In the genomic region with DNA sequence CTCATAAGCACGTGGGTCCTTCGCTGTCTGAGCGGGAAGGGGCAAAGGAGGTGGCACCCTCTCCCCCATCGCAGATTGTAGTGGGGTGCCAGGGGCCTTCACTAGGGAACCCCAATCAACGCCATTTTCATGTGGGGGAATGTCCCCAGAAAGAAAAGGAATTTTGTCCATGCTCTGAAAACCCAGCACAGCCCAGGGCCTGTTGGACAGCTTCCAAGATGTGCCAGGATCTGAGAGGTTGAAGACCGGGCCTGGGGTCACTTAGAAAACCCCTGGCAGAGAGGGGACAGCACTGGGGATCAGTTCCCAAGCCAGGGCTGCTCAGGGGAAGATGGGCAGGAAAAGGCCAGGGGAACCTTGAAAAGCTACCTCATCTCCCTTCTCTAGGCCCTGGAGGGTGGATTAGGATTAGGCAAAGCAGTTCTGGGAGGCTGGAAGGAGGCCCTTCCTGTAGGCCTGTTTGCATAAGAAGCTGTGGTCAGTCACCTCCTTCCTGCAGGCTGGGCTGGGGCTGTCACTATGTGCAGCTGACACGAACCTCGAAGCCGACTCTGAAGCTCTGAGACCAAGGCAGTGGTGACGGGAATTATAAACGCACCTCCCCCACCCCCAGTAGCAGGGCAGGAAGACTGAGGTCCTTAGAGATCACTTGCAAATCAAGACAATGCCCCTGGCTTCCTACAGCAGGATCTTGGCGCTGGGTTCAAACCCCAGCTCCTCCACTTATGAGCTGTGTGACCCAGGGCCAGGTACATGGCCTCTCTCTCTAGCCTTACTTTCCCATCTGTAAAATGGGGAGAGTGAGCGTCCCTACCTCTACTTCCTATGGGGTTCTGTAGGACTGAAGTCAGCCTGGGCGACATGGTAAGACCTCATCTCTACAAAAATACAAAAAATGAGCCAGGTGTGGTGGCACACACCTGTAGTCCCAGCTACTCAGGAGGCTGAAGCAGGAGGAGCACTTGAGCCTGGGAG, we compare ENCODE assay signal across 1 cellular context.
TF ChIP-seq lines count a peak whose summit lies in the region.

No MANE protein-coding gene starts in this region.

TF ChIP-seq in GM23338, 12 proteins besides CTCF, POLR2A, EP300 and RAD21 (continued from another document):
- TF ChIP-seq, protein P1, sequence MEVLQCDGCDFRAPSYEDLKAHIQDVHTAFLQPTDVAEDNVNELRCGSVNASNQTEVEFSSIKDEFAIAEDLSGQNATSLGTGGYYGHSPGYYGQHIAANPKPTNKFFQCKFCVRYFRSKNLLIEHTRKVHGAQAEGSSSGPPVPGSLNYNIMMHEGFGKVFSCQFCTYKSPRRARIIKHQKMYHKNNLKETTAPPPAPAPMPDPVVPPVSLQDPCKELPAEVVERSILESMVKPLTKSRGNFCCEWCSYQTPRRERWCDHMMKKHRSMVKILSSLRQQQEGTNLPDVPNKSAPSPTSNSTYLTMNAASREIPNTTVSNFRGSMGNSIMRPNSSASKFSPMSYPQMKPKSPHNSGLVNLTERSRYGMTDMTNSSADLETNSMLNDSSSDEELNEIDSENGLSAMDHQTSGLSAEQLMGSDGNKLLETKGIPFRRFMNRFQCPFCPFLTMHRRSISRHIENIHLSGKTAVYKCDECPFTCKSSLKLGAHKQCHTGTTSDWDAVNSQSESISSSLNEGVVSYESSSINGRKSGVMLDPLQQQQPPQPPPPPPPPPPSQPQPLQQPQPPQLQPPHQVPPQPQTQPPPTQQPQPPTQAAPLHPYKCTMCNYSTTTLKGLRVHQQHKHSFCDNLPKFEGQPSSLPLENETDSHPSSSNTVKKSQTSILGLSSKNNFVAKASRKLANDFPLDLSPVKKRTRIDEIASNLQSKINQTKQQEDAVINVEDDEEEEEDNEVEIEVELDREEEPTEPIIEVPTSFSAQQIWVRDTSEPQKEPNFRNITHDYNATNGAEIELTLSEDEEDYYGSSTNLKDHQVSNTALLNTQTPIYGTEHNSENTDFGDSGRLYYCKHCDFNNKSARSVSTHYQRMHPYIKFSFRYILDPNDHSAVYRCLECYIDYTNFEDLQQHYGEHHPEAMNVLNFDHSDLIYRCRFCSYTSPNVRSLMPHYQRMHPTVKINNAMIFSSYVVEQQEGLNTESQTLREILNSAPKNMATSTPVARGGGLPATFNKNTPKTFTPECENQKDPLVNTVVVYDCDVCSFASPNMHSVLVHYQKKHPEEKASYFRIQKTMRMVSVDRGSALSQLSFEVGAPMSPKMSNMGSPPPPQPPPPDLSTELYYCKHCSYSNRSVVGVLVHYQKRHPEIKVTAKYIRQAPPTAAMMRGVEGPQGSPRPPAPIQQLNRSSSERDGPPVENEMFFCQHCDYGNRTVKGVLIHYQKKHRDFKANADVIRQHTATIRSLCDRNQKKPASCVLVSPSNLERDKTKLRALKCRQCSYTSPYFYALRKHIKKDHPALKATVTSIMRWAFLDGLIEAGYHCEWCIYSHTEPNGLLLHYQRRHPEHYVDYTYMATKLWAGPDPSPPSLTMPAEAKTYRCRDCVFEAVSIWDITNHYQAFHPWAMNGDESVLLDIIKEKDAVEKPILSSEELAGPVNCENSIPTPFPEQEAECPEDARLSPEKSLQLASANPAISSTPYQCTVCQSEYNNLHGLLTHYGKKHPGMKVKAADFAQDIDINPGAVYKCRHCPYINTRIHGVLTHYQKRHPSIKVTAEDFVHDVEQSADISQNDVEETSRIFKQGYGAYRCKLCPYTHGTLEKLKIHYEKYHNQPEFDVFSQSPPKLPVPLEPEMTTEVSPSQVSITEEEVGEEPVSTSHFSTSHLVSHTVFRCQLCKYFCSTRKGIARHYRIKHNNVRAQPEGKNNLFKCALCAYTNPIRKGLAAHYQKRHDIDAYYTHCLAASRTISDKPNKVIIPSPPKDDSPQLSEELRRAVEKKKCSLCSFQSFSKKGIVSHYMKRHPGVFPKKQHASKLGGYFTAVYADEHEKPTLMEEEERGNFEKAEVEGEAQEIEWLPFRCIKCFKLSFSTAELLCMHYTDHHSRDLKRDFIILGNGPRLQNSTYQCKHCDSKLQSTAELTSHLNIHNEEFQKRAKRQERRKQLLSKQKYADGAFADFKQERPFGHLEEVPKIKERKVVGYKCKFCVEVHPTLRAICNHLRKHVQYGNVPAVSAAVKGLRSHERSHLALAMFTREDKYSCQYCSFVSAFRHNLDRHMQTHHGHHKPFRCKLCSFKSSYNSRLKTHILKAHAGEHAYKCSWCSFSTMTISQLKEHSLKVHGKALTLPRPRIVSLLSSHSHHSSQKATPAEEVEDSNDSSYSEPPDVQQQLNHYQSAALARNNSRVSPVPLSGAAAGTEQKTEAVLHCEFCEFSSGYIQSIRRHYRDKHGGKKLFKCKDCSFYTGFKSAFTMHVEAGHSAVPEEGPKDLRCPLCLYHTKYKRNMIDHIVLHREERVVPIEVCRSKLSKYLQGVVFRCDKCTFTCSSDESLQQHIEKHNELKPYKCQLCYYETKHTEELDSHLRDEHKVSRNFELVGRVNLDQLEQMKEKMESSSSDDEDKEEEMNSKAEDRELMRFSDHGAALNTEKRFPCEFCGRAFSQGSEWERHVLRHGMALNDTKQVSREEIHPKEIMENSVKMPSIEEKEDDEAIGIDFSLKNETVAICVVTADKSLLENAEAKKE (CRISPR knock-in tag; IDR thresholded peaks at IDR 0.05) = no peak
- TF ChIP-seq NANOG (IDR thresholded peaks at IDR 0.05; ENCODE audit: borderline replicate concordance) = no peak
- no peak for TF ChIP-seq CREB1 (CRISPR knock-in tag; IDR thresholded peaks at IDR 0.05; ENCODE audit: low read depth)
- no peak for TF ChIP-seq EZH2 (IDR thresholded peaks at IDR 0.05; ENCODE audit: low read depth, unreplicated experiment)
- TF ChIP-seq ZNF114 (CRISPR knock-in tag; IDR thresholded peaks at IDR 0.05) = no peak
- TF ChIP-seq, protein P2, sequence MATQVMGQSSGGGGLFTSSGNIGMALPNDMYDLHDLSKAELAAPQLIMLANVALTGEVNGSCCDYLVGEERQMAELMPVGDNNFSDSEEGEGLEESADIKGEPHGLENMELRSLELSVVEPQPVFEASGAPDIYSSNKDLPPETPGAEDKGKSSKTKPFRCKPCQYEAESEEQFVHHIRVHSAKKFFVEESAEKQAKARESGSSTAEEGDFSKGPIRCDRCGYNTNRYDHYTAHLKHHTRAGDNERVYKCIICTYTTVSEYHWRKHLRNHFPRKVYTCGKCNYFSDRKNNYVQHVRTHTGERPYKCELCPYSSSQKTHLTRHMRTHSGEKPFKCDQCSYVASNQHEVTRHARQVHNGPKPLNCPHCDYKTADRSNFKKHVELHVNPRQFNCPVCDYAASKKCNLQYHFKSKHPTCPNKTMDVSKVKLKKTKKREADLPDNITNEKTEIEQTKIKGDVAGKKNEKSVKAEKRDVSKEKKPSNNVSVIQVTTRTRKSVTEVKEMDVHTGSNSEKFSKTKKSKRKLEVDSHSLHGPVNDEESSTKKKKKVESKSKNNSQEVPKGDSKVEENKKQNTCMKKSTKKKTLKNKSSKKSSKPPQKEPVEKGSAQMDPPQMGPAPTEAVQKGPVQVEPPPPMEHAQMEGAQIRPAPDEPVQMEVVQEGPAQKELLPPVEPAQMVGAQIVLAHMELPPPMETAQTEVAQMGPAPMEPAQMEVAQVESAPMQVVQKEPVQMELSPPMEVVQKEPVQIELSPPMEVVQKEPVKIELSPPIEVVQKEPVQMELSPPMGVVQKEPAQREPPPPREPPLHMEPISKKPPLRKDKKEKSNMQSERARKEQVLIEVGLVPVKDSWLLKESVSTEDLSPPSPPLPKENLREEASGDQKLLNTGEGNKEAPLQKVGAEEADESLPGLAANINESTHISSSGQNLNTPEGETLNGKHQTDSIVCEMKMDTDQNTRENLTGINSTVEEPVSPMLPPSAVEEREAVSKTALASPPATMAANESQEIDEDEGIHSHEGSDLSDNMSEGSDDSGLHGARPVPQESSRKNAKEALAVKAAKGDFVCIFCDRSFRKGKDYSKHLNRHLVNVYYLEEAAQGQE (IDR thresholded peaks at IDR 0.05; ENCODE audit: unreplicated experiment) = no peak
- no peak for TF ChIP-seq STAT1 (IDR thresholded peaks at IDR 0.05; ENCODE audit: unreplicated experiment)
- TF ChIP-seq JUNB (IDR thresholded peaks at IDR 0.05; ENCODE audit: unreplicated experiment) = no peak
- TF ChIP-seq EZH2phosphoT487 (IDR thresholded peaks at IDR 0.05; ENCODE audit: unreplicated experiment) = no peak
TF ChIP-seq in GM23338: peak in this region for 0.
